13 cellular contexts compared by ENCODE assay signal in the genomic region with DNA sequence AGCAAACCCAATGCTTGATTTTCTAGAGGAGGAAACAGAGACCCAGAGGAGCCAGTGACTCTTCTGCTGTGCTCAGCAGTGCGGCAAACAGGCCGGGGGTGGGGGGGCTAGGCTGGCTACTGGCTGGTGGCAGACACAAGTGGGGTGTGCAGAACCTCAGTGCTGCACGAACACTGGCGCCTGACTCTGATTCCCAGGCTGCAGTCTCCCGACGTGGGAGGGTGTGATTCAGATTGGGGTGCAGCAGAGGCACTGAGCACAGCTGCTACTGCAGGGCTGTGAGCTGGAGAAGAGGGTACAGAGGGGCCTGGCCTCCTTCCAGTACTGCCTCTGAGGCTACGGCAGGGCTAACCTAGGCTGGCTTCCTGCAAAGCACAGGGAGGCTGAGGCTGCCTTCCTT. TPM values are rescaled to one million over a fixed set of nuclear protein-coding genes. Genes with fewer than 3 reads are reported as not detected.
DNase-seq lines count a peak whose midpoint lies in the region; ATAC-seq and TF ChIP-seq lines count a peak whose summit lies in the region.
"Had no signal": no experiment of that assay in that cellular context is flagged by ENCODE, and none has a peak within 500 bp of the region (broad histone marks: within the 10 kb centered on the region; RNA-seq: fewer than 3 reads in every experiment).

No MANE protein-coding gene starts in this region.

- peaks cover 19% of the 10 kb centered on the region for H3K36me3 ChIP-seq in osteoblast (ENCODE audit: insufficient read depth, low read length)
- H3K36me3 ChIP-seq in heart right ventricle = peaks cover 0 to 23% (median 21%) of the 10 kb centered on the region in 9 donors

- no peak overlapping the region for H2AFZ ChIP-seq in osteoblast (ENCODE audit: low read length)
- H2AFZ ChIP-seq: PC-9 had no signal

- no peak overlapping the region for H3K4me3 ChIP-seq in osteoblast (ENCODE audit: insufficient read depth, low read length)
- H3K4me3 ChIP-seq in heart right ventricle = no peak overlapping the region
- H3K4me3 ChIP-seq: HAP-1, PC-9 had no signal

- POLR2A ChIA-PET in CD4-positive, alpha-beta T cell (lab: Charles Lee) = interaction anchor here (2.1 to 4.4 kb wide), 4 partner anchors 8 to 38 kb away, joined by 9 to 49 read pairs (median 29); a partner anchor contains a TSS

- H3K79me2 ChIP-seq in osteoblast (ENCODE audit: insufficient read depth, low read length) = no peaks in the 10 kb centered on the region

- CTCF ChIA-PET in CD4-positive, alpha-beta T cell (lab: Charles Lee) = interaction anchor here (1.0 to 6.4 kb wide), 5 partner anchors 24 to 340 kb away, joined by 3 to 122 read pairs (median 41); no protein-coding TSS in a partner anchor

- WGBS in heart right ventricle, 2 donors = 67% methylated on average over 7 of the region's 7 CpGs

- no peaks in the 10 kb centered on the region for H3K9me3 Mint-ChIP-seq in CD4-positive, alpha-beta T cell

- peak; percentile 6 for ATAC-seq in CD4-positive, alpha-beta T cell (ENCODE audit: poor library complexity)
- no peak for ATAC-seq in heart right ventricle

- DNase-seq in CD4-positive, alpha-beta T cell = peak in 1 of 10 experiments; percentile 14
- peak; percentile 70 for DNase-seq in LHCN-M2 (ENCODE audit: low read depth)
- DNase-seq in amygdala (lab: John Stamatoyannopoulos, UW) = peak in 32 of 56 donors; percentile 12 to 72 (median 48)
- peak; percentile 85 for DNase-seq in osteoblast (ENCODE audit: insufficient read length, low spot score, missing footprints)
- DNase-seq in DMS53 treated with DMSO at 0.1 percent for 48 hours (lab: John Stamatoyannopoulos, UW; ENCODE audit: unreplicated experiment) = no peak
- no peak for DNase-seq in cerebellar cortex (ENCODE audit: low spot score)
- no peak for DNase-seq in heart right ventricle
- no peak for DNase-seq in AG08396 (ENCODE audit: low spot score)
- DNase-seq: NCI-H2227 treated with DMSO at 0.1 percent for 48 hours, PC-9, T1000 had no signal

- no peak for TF ChIP-seq CTCF in CD4-positive, alpha-beta T cell (IDR thresholded peaks at IDR 0.05)
- TF ChIP-seq CTCF in osteoblast (IDR thresholded peaks at IDR 0.05; ENCODE audit: extremely low read depth, low read depth, low read length) (no peak), heart right ventricle (IDR thresholded peaks at IDR 0.05) (no peak)

- H3K4me3 Mint-ChIP-seq in CD4-positive, alpha-beta T cell = no peak overlapping the region

- no peak overlapping the region for H3K27ac ChIP-seq in CD4-positive, alpha-beta T cell (ENCODE audit: low read depth, low read length)
- H3K27ac ChIP-seq in osteoblast (ENCODE audit: low read depth, low read length) = no peak overlapping the region
- H3K27ac ChIP-seq in heart right ventricle = no peak overlapping the region
- H3K27ac ChIP-seq: PC-9 had no signal

- intact Hi-C loops in CD4-positive, alpha-beta T cell (cut with DNase I, micrococcal nuclease) = no loop called here
- intact Hi-C loops in heart right ventricle (cut with DNase I) = loop anchor here in 5 of 10 donors (2.0 to 5.0 kb wide), 2 partner anchors 34 to 37 kb away; no protein-coding TSS in a partner anchor

- H3K27me3 ChIP-seq in CD4-positive, alpha-beta T cell (ENCODE audit: control insufficient read depth, insufficient read depth, low read length) = no peaks in the 10 kb centered on the region
- no peaks in the 10 kb centered on the region for H3K27me3 ChIP-seq in osteoblast (ENCODE audit: insufficient read depth, low read length)
- H3K27me3 ChIP-seq in heart right ventricle = peaks cover 0 to 17% (median 2%) of the 10 kb centered on the region in 7 donors

- H3K4me2 ChIP-seq in osteoblast (ENCODE audit: insufficient read depth, low read length) = no peak overlapping the region
- H3K4me2 ChIP-seq: PC-9 had no signal

- H3K9me3 ChIP-seq in CD4-positive, alpha-beta T cell (ENCODE audit: control insufficient read depth, low read length) = no peaks in the 10 kb centered on the region
- no peaks in the 10 kb centered on the region for H3K9me3 ChIP-seq in osteoblast (ENCODE audit: low read depth, low read length)
- no peaks in the 10 kb centered on the region for H3K9me3 ChIP-seq in heart right ventricle
- H3K9me3 ChIP-seq: HAP-1 had no signal

- peak overlapping the region; percentile 54 for H3K27ac Mint-ChIP-seq in CD4-positive, alpha-beta T cell

- H3K4me1 ChIP-seq in osteoblast (ENCODE audit: insufficient read depth, low read length) (peaks cover 23% of the 10 kb centered on the region), heart right ventricle (peaks cover 9 to 25% (median 18%) of the 10 kb centered on the region in 9 donors)
- H3K4me1 ChIP-seq: HAP-1 had no signal

- H3K4me1 Mint-ChIP-seq in CD4-positive, alpha-beta T cell (ENCODE audit: low read depth) = peaks cover 34% of the 10 kb centered on the region

- no peaks in the 10 kb centered on the region for H3K27me3 Mint-ChIP-seq in CD4-positive, alpha-beta T cell

- H4K20me1 ChIP-seq in osteoblast (ENCODE audit: insufficient read depth, low read length) = peaks cover 10% of the 10 kb centered on the region

- H3K36me3 Mint-ChIP-seq in CD4-positive, alpha-beta T cell (ENCODE audit: low read depth) = peaks cover 22% of the 10 kb centered on the region

RNA-seq across cellular contexts. Expression of a gene that starts 8.1 kb away (rescaled TPM):
- 1,000 to 10,000 TPM; 3,527 to 3,670 TPM for total RNA-seq in CD4-positive, alpha-beta T cell
- total RNA-seq in LHCN-M2 (2014; rRNA removed) (2,020 and 2,409 TPM in 2 replicates), osteoblast (1,279 and 1,302 TPM in 2 replicates), heart right ventricle (1,000 to 10,000 TPM in 3 of 10 donors, 100 to 1,000 TPM in 7; 907 to 1,150 (median 965) TPM)
- polyA plus RNA-seq in LHCN-M2 (2012) = 2,018 TPM
- 1,000 to 10,000 TPM; 1,654 to 3,029 TPM for polyA plus RNA-seq in heart right ventricle

RNA-seq across cellular contexts. Expression of a gene that starts 10.7 kb away (rescaled TPM):
- total RNA-seq in CD4-positive, alpha-beta T cell = 10 to 100 TPM; 14.9 to 15.5 TPM
- 3.8 and 4.0 TPM in 2 replicates for total RNA-seq in LHCN-M2 (2014; rRNA removed)
- 6.6 TPM for polyA plus RNA-seq in LHCN-M2 (2012)
- total RNA-seq in osteoblast = 5.8 and 7.4 TPM in 2 replicates
- total RNA-seq in heart right ventricle = 1 to 10 TPM; 3.3 to 7.9 (median 4.6) TPM
- polyA plus RNA-seq in heart right ventricle = 10 to 100 TPM in 1 of 2 donors, 1 to 10 TPM in 1; 6.8 to 11.5 TPM

RNA-seq across cellular contexts. Expression of a gene that starts 17.6 kb away (rescaled TPM):
- total RNA-seq in CD4-positive, alpha-beta T cell = not detected
- total RNA-seq in LHCN-M2 (2014; rRNA removed) (0.11 TPM in 1 of 2 replicates, not detected in the other), osteoblast (under 0.01 TPM in 1 of 2 replicates, not detected in the other), heart right ventricle (1 to 10 TPM in 3 of 10 donors, under 1 TPM in 6, not detected in 1; 0.09 to 2.0 (median 0.37) TPM)
- polyA plus RNA-seq in LHCN-M2 (2012) = 0.68 TPM
- polyA plus RNA-seq in heart right ventricle = 1 to 10 TPM in 1 of 2 donors, under 1 TPM in 1; 0.51 to 4.9 TPM

RNA-seq across cellular contexts. Expression of a gene that starts 42.2 kb away (rescaled TPM):
- not detected for total RNA-seq in CD4-positive, alpha-beta T cell
- total RNA-seq in LHCN-M2 (2014; rRNA removed) (not detected in 2 replicates), osteoblast (not detected in 2 replicates), heart right ventricle (not detected)
- not detected for polyA plus RNA-seq in LHCN-M2 (2012)
- polyA plus RNA-seq in heart right ventricle = not detected
- total RNA-seq: cardiac septum, PC-9 had no signal

RNA-seq across cellular contexts. Expression of a gene that starts 56.7 kb away (rescaled TPM):
- total RNA-seq in CD4-positive, alpha-beta T cell = 10 to 100 TPM; 66.7 to 67.6 TPM
- total RNA-seq in LHCN-M2 (2014; rRNA removed) (0.83 and 1.9 TPM in 2 replicates), osteoblast (2.9 and 3.8 TPM in 2 replicates), heart right ventricle (10 to 100 TPM in 7 of 10 donors, 1 to 10 TPM in 3; 9.1 to 21.3 (median 11.2) TPM)
- 0.43 TPM for polyA plus RNA-seq in LHCN-M2 (2012)
- polyA plus RNA-seq in heart right ventricle = 10 to 100 TPM in 1 of 2 donors, 1 to 10 TPM in 1; 7.3 to 20.0 TPM

Comparison
In these comparisons a context has a peak if more than half of its experiments do, and no peak if none do; other contexts are left out.
1. DNase-seq: peak in LHCN-M2 (single experiment), amygdala (32 of 56) and osteoblast (single experiment); none in DMS53 treated with DMSO at 0.1 percent for 48 hours (single experiment), cerebellar cortex (single experiment), heart right ventricle (0 of 2) and AG08396 (single experiment).